Comparison of ENCODE assay signal across 1 cellular context in genomic region chr14:23636317-23637211, GRCh38.
TF ChIP-seq lines count a peak whose summit lies in the region.

DHRS2 (plus strand) TSS chr14:23636364; CDS start chr14:23638865, 2,501 bp downstream.

TF ChIP-seq in K562, 482 proteins besides CTCF, POLR2A, EP300 and RAD21:
- peak; percentile 60; the same call in 1 of the 2 replicates for TF ChIP-seq SUPT5H (IDR thresholded peaks at IDR 0.05)
- no peak for TF ChIP-seq MTA1 (IDR thresholded peaks at IDR 0.05; ENCODE audit: borderline replicate concordance)
- TF ChIP-seq RBFOX2 (IDR thresholded peaks at IDR 0.05; ENCODE audit: low read depth, low read length), result 0 out of 2 replicates have a peak, but pooled peaks have one; percentile 43
- TF ChIP-seq, protein P1, sequence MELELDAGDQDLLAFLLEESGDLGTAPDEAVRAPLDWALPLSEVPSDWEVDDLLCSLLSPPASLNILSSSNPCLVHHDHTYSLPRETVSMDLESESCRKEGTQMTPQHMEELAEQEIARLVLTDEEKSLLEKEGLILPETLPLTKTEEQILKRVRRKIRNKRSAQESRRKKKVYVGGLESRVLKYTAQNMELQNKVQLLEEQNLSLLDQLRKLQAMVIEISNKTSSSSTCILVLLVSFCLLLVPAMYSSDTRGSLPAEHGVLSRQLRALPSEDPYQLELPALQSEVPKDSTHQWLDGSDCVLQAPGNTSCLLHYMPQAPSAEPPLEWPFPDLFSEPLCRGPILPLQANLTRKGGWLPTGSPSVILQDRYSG (tag; conservative IDR thresholded peaks at IDR 0.05; ENCODE audit: low read depth), result no peak
- peak; percentile 81 for TF ChIP-seq POLR2H (tag; IDR thresholded peaks at IDR 0.05; ENCODE audit: low read depth)
- peak in 1 of 2 experiments; percentile 60; a peak in 1 of 4 replicates for TF ChIP-seq MLLT1 (IDR thresholded peaks at IDR 0.05)
- TF ChIP-seq PML (IDR thresholded peaks at IDR 0.05; ENCODE audit: low read length), result peak; percentile 37; the same call in 1 of the 2 replicates
- TF ChIP-seq NFYB (IDR thresholded peaks at IDR 0.05; ENCODE audit: extremely low read depth, insufficient read length), result peak; percentile 71
- TF ChIP-seq KDM5B (IDR thresholded peaks at IDR 0.05; ENCODE audit: insufficient replicate concordance, low read depth, low read length), result peak; percentile 25
- TF ChIP-seq GTF2A2 (tag; IDR thresholded peaks at IDR 0.05), result 0 out of 2 replicates have a peak, but pooled peaks have one; percentile 31
